In the genomic region with DNA sequence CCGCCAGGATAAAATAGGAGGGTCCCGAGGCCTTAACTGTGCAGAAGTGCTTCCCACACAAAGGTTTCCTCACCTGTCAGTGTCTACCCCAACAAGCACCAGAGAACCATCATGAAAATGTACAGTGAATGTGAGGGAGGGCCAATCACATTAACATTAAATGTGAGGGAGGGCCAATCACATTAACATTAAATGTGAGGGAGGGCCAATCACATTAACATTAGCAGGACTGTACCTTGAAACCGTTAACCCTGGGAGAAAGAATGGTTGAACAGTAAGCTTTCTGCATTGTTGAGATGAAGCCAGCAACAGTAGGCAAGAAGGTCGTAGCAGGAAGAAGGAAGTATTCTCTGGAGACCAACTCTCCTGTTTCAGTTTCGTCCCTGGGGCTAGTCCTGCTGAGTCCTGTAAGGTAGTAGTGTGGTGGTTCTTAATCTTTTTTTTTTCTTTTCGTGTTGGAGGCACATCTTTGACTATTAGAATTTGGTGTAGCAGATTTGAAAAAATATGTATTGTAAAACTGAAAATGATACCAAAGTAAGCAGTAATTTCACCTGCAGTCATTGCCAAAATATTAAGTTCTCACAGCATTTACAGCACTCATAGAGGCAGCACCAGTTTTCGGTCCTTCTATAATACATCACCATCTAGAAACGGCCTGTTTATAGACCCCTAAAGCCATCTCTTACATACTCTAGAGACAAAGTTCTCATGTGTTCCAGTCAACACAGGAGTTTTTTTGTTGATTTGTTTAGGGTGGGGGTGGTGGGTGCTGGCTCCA, we compare ENCODE assay signal across 9 cellular contexts.
A peak's percentile ranks its signal among the peaks of the same experiment; 100 is the strongest.
DNase-seq lines count a peak whose midpoint lies in the region; ATAC-seq and TF ChIP-seq lines count a peak whose summit lies in the region.
"Had no signal": no experiment of that assay in that cellular context is flagged by ENCODE, and none has a peak within 500 bp of the region (broad histone marks: within the 10 kb centered on the region; RNA-seq: fewer than 3 reads in every experiment).

No MANE protein-coding gene starts in this region.

- no peaks in the 10 kb centered on the region for H4K20me1 ChIP-seq in BLaER1 treated with 17β-estradiol and CSF1 and Interleukin-3, amounts not matched to agents 10 nM and 100 nM

- H3K4me1 ChIP-seq in BLaER1 treated with 17β-estradiol and CSF1 and Interleukin-3, amounts not matched to agents 10 nM and 100 nM, result peaks cover 38 to 58% (median 40%) of the 10 kb centered on the region in 10 experiments

- H3K9me3 ChIP-seq in BLaER1 treated with 17β-estradiol and CSF1 and Interleukin-3, amounts not matched to agents 10 nM and 100 nM (replicated peaks in 1 of 11), result no peaks in the 10 kb centered on the region

- no peaks in the 10 kb centered on the region for H3K36me3 ChIP-seq in BLaER1 treated with 17β-estradiol and CSF1 and Interleukin-3, amounts not matched to agents 10 nM and 100 nM

- H3K27ac Mint-ChIP-seq in natural killer cell treated with Interleukin-12 subunit alpha and Interleukin-12 subunit beta and Interleukin-15 and Interleukin-18, amount 100 ng/mL, for 72 hours, result peak overlapping the region; percentile 18 to 69
- no peak overlapping the region for H3K27ac Mint-ChIP-seq in HFFc6

- H3K4me1 Mint-ChIP-seq in natural killer cell treated with Interleukin-12 subunit alpha and Interleukin-12 subunit beta and Interleukin-15 and Interleukin-18, amount 100 ng/mL, for 72 hours (ENCODE audit: low read depth in 2 of 2), result peaks cover 20 to 23% of the 10 kb centered on the region in 2 donors
- peaks cover 10% of the 10 kb centered on the region for H3K4me1 Mint-ChIP-seq in HFFc6 (ENCODE audit: low read depth)
- H3K4me1 Mint-ChIP-seq: neural crest cell had no signal

- H3K4me3 Mint-ChIP-seq in natural killer cell treated with Interleukin-12 subunit alpha and Interleukin-12 subunit beta and Interleukin-15 and Interleukin-18, amount 100 ng/mL, for 72 hours, result peak overlapping the region; percentile 65
- H3K4me3 Mint-ChIP-seq in HFFc6, result no peak overlapping the region
- H3K4me3 Mint-ChIP-seq: neural crest cell had no signal

- no peaks in the 10 kb centered on the region for H3K36me3 Mint-ChIP-seq in natural killer cell treated with Interleukin-12 subunit alpha and Interleukin-12 subunit beta and Interleukin-15 and Interleukin-18, amount 100 ng/mL, for 72 hours
- H3K36me3 Mint-ChIP-seq in HFFc6 (ENCODE audit: low read depth), result no peaks in the 10 kb centered on the region

- H3K4me3 ChIP-seq in BLaER1 treated with 17β-estradiol and CSF1 and Interleukin-3, amounts not matched to agents 10 nM and 100 nM, result no peak overlapping the region

- peak overlapping the region in 1 of 11 experiments; percentile 13; a peak in 1 of 22 replicates for H3K9ac ChIP-seq in BLaER1 treated with 17β-estradiol and CSF1 and Interleukin-3, amounts not matched to agents 10 nM and 100 nM

- ATAC-seq in GM18873 (IDR thresholded peaks at IDR 0.05; ENCODE audit: low FRiP score, unreplicated experiment) (peak; percentile 95), HG03064 (IDR thresholded peaks at IDR 0.05; ENCODE audit: low read depth, unreplicated experiment) (peak; percentile 94)
- ATAC-seq in natural killer cell treated with Interleukin-12 subunit alpha and Interleukin-12 subunit beta and Interleukin-15 and Interleukin-18, amount 100 ng/mL, for 72 hours, result peak; percentile 82 to 86

- peak overlapping the region; percentile 46 to 88 (median 72); a peak in 21 of 22 replicates for H3K4me2 ChIP-seq in BLaER1 treated with 17β-estradiol and CSF1 and Interleukin-3, amounts not matched to agents 10 nM and 100 nM

- no peaks in the 10 kb centered on the region for H3K27me3 ChIP-seq in BLaER1 treated with 17β-estradiol and CSF1 and Interleukin-3, amounts not matched to agents 10 nM and 100 nM

- H3K27ac ChIP-seq in BLaER1 treated with 17β-estradiol and CSF1 and Interleukin-3, amounts not matched to agents 10 nM and 100 nM, result peak overlapping the region in 8 of 11 experiments; percentile 2 to 45 (median 32); a peak in 10 of 22 replicates

- no peaks in the 10 kb centered on the region for H3K9me3 Mint-ChIP-seq in natural killer cell treated with Interleukin-12 subunit alpha and Interleukin-12 subunit beta and Interleukin-15 and Interleukin-18, amount 100 ng/mL, for 72 hours
- no peaks in the 10 kb centered on the region for H3K9me3 Mint-ChIP-seq in HFFc6
- H3K9me3 Mint-ChIP-seq: neural crest cell had no signal

- no peak for TF ChIP-seq CTCF in HFFc6 (IDR thresholded peaks at IDR 0.05)

- no peaks in the 10 kb centered on the region for H3K27me3 Mint-ChIP-seq in natural killer cell treated with Interleukin-12 subunit alpha and Interleukin-12 subunit beta and Interleukin-15 and Interleukin-18, amount 100 ng/mL, for 72 hours
- no peaks in the 10 kb centered on the region; the same call in 1 of the 2 replicates for H3K27me3 Mint-ChIP-seq in HFFc6 (ENCODE audit: insufficient read depth)

- DNase-seq in SIG-M5 (lab: John Stamatoyannopoulos, UW) (peak; percentile 16), SW480 (ENCODE audit: low spot score) (no peak), HFFc6 (no peak), occipital lobe (lab: John Stamatoyannopoulos, UW) (no peak)
- DNase-seq in natural killer cell treated with Interleukin-12 subunit alpha and Interleukin-12 subunit beta and Interleukin-15 and Interleukin-18, amount 100 ng/mL, for 72 hours (ENCODE audit: low spot score), result no peak
